Comparison of ENCODE assay signal across 28 cellular contexts in the genomic region with DNA sequence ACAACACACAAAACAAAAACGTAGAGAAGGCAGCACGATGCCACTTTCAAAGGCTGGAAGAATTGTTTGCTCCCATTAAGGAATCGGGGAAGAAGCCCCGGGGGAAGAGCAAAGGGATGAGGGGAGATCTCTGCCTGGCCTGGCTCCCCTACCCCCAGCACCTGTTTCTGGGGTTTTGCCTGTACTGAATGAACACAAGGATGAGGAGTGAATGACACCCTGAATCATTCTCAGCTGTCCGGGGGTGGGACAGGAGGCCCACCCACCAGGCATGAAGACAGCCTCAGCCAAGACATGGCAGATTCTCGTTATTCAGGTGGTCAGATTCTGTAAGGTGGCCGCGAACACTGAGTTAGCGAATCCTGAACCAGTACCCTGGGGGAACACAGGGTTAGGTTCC.
"Had no signal": no experiment of that assay in that cellular context is flagged by ENCODE, and none has a peak within 500 bp of the region (broad histone marks: within the 10 kb centered on the region; RNA-seq: fewer than 3 reads in every experiment).

No MANE protein-coding gene starts in this region.

- H3K27ac ChIP-seq: lower lobe of right lung, parathyroid adenoma, right lobe of liver, thyroid gland, upper lobe of right lung, WERI-Rb-1 had no signal

- H3K27ac Mint-ChIP-seq: activated CD4-positive, alpha-beta T cell treated with anti-CD3 and anti-CD28 coated beads, Interleukin-2, amount 10 ng/mL, durations not matched to agents 7 days and 5 days; activated CD8-positive, alpha-beta memory T cell treated with anti-CD3 and anti-CD28 coated beads, Interleukin-2, amount 10 ng/mL, durations not matched to agents 7 days and 5 days; activated CD8-positive, alpha-beta T cell treated with anti-CD3 and anti-CD28 coated beads for 36 hours; activated naive CD8-positive, alpha-beta T cell; naive thymus-derived CD4-positive, alpha-beta T cell had no signal

- H3K27me3 ChIP-seq: right lobe of liver, thyroid gland, upper lobe of right lung had no signal

- H3K27me3 Mint-ChIP-seq: activated CD4-positive, alpha-beta T cell treated with anti-CD3 and anti-CD28 coated beads, Interleukin-2, amount 10 ng/mL, durations not matched to agents 7 days and 5 days; activated CD8-positive, alpha-beta memory T cell treated with anti-CD3 and anti-CD28 coated beads, Interleukin-2, amount 10 ng/mL, durations not matched to agents 7 days and 5 days; activated CD8-positive, alpha-beta T cell treated with anti-CD3 and anti-CD28 coated beads for 36 hours; activated naive CD8-positive, alpha-beta T cell; naive thymus-derived CD4-positive, alpha-beta T cell had no signal

- H3K9me3 ChIP-seq: lower lobe of right lung, mucosa of descending colon, right lobe of liver, thyroid gland, upper lobe of right lung had no signal

- FAIRE-seq: bronchial epithelial cell, endometrium, kidney had no signal

- DNase-seq: activated CD4-positive, alpha-beta T cell treated with anti-CD3 and anti-CD28 coated beads, Interleukin-2, amount 10 ng/mL, durations not matched to agents 7 days and 5 days; activated CD4-positive, CD25-positive, alpha-beta regulatory T cell treated with anti-CD3 and anti-CD28 coated beads, Interleukin-2, amount 50 U/mL, for 72 hours; activated CD8-positive, alpha-beta memory T cell treated with anti-CD3 and anti-CD28 coated beads, Interleukin-2, amount 10 ng/mL, durations not matched to agents 7 days and 5 days; activated CD8-positive, alpha-beta T cell treated with anti-CD3 and anti-CD28 coated beads for 36 hours; activated gamma-delta T cell treated with Interleukin-2 at 50 U/mL for 16 hours; activated T-cell treated with anti-CD3 and anti-CD28 coated beads for 4 hours; cortex of kidney; erythroblast; foreskin fibroblast; lower lobe of right lung; mesendoderm; naive thymus-derived CD4-positive, alpha-beta T cell; right lobe of liver; stimulated activated CD4-positive, alpha-beta T cell treated with anti-CD3 and anti-CD28 coated beads, Interleukin-15, amount 100 ng/mL, for 24 hours; stimulated activated CD4-positive, alpha-beta T cell treated with anti-CD3 and anti-CD28 coated beads, Interleukin-2, amount 100 ng/mL, for 48 hours; stimulated activated CD8-positive, alpha-beta memory T cell treated with anti-CD3 and anti-CD28 coated beads, Interleukin-4, amount 100 ng/mL, for 48 hours; stimulated activated naive CD4-positive, alpha-beta T cell; thyroid gland; upper lobe of right lung; WERI-Rb-1 had no signal

- H3K9ac ChIP-seq: parathyroid adenoma had no signal

- H3K9me3 Mint-ChIP-seq: activated CD4-positive, alpha-beta T cell treated with anti-CD3 and anti-CD28 coated beads, Interleukin-2, amount 10 ng/mL, durations not matched to agents 7 days and 5 days; activated CD8-positive, alpha-beta T cell treated with anti-CD3 and anti-CD28 coated beads for 36 hours; naive thymus-derived CD4-positive, alpha-beta T cell had no signal

- H3K4me3 Mint-ChIP-seq: activated CD4-positive, alpha-beta T cell treated with anti-CD3 and anti-CD28 coated beads, Interleukin-2, amount 10 ng/mL, durations not matched to agents 7 days and 5 days; activated CD8-positive, alpha-beta memory T cell treated with anti-CD3 and anti-CD28 coated beads, Interleukin-2, amount 10 ng/mL, durations not matched to agents 7 days and 5 days; activated CD8-positive, alpha-beta T cell treated with anti-CD3 and anti-CD28 coated beads for 36 hours; activated naive CD8-positive, alpha-beta T cell; naive thymus-derived CD4-positive, alpha-beta T cell had no signal

- ATAC-seq: activated CD8-positive, alpha-beta memory T cell treated with anti-CD3 and anti-CD28 coated beads, Interleukin-2, amount 10 ng/mL, durations not matched to agents 7 days and 5 days; activated CD8-positive, alpha-beta T cell treated with anti-CD3 and anti-CD28 coated beads for 36 hours; lower lobe of right lung; mucosa of descending colon; naive thymus-derived CD4-positive, alpha-beta T cell; SK-N-SH treated with all-trans-retinoic acid at 6 μM for 48 hours; upper lobe of right lung had no signal

- H3K4me3 ChIP-seq: lower lobe of right lung, mucosa of descending colon, right lobe of liver, smooth muscle cell, thyroid gland, upper lobe of right lung had no signal

- H3K4me1 ChIP-seq: parathyroid adenoma, thyroid gland, upper lobe of right lung had no signal
